ENCODE assay signal across 17 cellular contexts in the genomic region with DNA sequence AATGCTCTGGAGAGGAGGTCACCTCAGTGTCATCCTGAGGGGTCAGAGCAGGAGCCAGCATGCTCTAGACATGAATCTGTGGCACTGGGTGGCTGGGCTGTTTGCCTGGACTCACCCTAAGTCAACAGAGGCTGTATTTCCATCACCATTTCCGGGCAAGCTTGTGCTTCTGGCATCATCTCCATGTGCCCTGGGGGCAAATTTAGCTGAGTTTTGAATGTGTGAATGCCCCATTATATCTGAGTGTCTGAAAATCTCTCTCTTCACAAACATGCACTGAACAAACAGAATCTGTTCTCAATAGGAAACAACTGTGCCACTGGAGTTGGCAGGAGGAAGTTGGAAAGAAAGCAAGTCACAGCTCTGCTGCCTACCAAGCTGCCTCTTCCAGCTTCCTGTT.
DNase-seq lines count a peak whose midpoint lies in the region; FAIRE-seq and TF ChIP-seq lines count a peak whose summit lies in the region.
"Had no signal": no experiment of that assay in that cellular context is flagged by ENCODE, and none has a peak within 500 bp of the region (broad histone marks: within the 10 kb centered on the region; RNA-seq: fewer than 3 reads in every experiment).

No MANE protein-coding gene starts in this region.

- H3F3A ChIP-seq in GM23248 (ENCODE audit: insufficient read depth), result no peaks in the 10 kb centered on the region

- POLR2A ChIA-PET in RWPE1 (lab: Yijun Ruan, JAX; ENCODE audit: low non-redundant PET), result no interaction called here

- H2AFZ ChIP-seq in GM23248, result no peak overlapping the region

- FAIRE-seq in GM12891 (lab: Jason Lieb, UNC), result no peak

- CTCF ChIA-PET in RWPE1 (lab: Yijun Ruan, JAX), result interaction anchor here (0.6 kb wide), 1 partner anchor 26 kb away, joined by 5 read pairs; no protein-coding TSS in a partner anchor

- H3K27ac ChIP-seq in GM23248, result no peak overlapping the region
- H3K27ac ChIP-seq in RWPE1, result no peak overlapping the region
- H3K27ac ChIP-seq: thoracic aorta had no signal

- no peak overlapping the region for H3K9ac ChIP-seq in GM23248

- no peak overlapping the region for H3K4me2 ChIP-seq in GM23248 (ENCODE audit: unreplicated experiment)

- no peaks in the 10 kb centered on the region for H3K27me3 ChIP-seq in GM23248 (replicated peaks; ENCODE audit: insufficient read depth)

- DNase-seq in GM23248 (peak; percentile 1), RWPE1 (ENCODE audit: low spot score) (peak; percentile 6), epidermal melanocyte (ENCODE audit: insufficient read length, low spot score) (peak; percentile 25), mucosa of gallbladder (ENCODE audit: low spot score) (peak; percentile 47), posterior vena cava (ENCODE audit: low spot score) (no peak), GM12891 (ENCODE audit: insufficient read length, low spot score) (no peak), SHP77 (lab: John Stamatoyannopoulos, UW) (no peak)
- DNase-seq in stimulated activated CD4-positive, alpha-beta T cell treated with anti-CD3 and anti-CD28 coated beads, Interleukin-12 subunit alpha, Interleukin-12 subunit beta, amount 100 ng/mL, for 4 hours, result no peak
- DNase-seq: activated CD4-positive, alpha-beta T cell treated with anti-CD3 and anti-CD28 coated beads for 1 hour; activated naive CD4-positive, alpha-beta T cell treated with anti-CD3 and anti-CD28 coated beads, Interleukin-2, amount 10 ng/mL, durations not matched to agents 7 days and 5 days; effector memory CD4-positive, alpha-beta T cell; NCI-H187 treated with DMSO at 0.1 percent for 48 hours; stimulated activated CD4-positive, alpha-beta T cell treated with anti-CD3 and anti-CD28 coated beads, Interleukin-2, amount 100 ng/mL, for 48 hours; stimulated activated CD8-positive, alpha-beta memory T cell treated with anti-CD3 and anti-CD28 coated beads, Interleukin-4, amount 100 ng/mL, for 48 hours; T-helper 2 cell had no signal

- H4K20me1 ChIP-seq in GM23248 (ENCODE audit: insufficient read depth), result no peaks in the 10 kb centered on the region

- no peak for TF ChIP-seq CTCF in RWPE1 (conservative IDR thresholded peaks at IDR 0.05; ENCODE audit: low read depth)

- intact Hi-C loops in posterior vena cava (cut with DNase I), result no loop called here

- H3K36me3 ChIP-seq in GM23248 (ENCODE audit: low read depth), result no peaks in the 10 kb centered on the region
- H3K36me3 ChIP-seq: thoracic aorta had no signal

- in situ Hi-C loops in GM23248 (cut with MboI), result no loop called here

- H3K4me3 ChIP-seq in GM23248, result no peak overlapping the region
- H3K4me3 ChIP-seq: lung, thoracic aorta had no signal

- H3K9me3 ChIP-seq in GM23248 (ENCODE audit: low read depth), result no peaks in the 10 kb centered on the region
- H3K9me3 ChIP-seq: thoracic aorta had no signal

- 21 to 24% methylated on average over 1 of the region's 1 CpG for WGBS in GM23248 (ENCODE audit: low coverage in 1 of 2, low lambda C conversion rate in 2 of 2, missing lambda C conversion rate in 2 of 2), 2 experiments

- H3K4me1 ChIP-seq in GM23248 (ENCODE audit: insufficient read depth), result no peaks in the 10 kb centered on the region

- no peak for TF ChIP-seq POLR2A in GM12891 (IDR thresholded peaks at IDR 0.05; ENCODE audit: low read depth, low read length)

- 0 out of 2 replicates have a peak, but pooled peaks cover 5% of the 10 kb centered on the region for H3K9me2 ChIP-seq in GM23248 (ENCODE audit: insufficient read depth)

- no peaks in the 10 kb centered on the region for H3K79me2 ChIP-seq in GM23248 (ENCODE audit: insufficient read depth)

TF ChIP-seq in GM12891, 5 proteins besides CTCF, POLR2A, EP300 and RAD21:
- TF ChIP-seq PAX5 (IDR thresholded peaks at IDR 0.05; ENCODE audit: insufficient read depth, low read length, severe bottlenecking), result no peak
- no peak for TF ChIP-seq SPI1 (IDR thresholded peaks at IDR 0.05; ENCODE audit: low read depth, low read length)
- TF ChIP-seq POU2F2 (IDR thresholded peaks at IDR 0.05; ENCODE audit: low read depth, low read length), result no peak

Comparison
In these comparisons a context has a peak if more than half of its experiments do, and no peak if none do; other contexts are left out.
1. DNase-seq: peak in GM23248 (single experiment), RWPE1 (single experiment), epidermal melanocyte (single experiment) and mucosa of gallbladder (single experiment); none in stimulated activated CD4-positive, alpha-beta T cell treated with anti-CD3 and anti-CD28 coated beads, Interleukin-12 subunit alpha, Interleukin-12 subunit beta, amount 100 ng/mL, for 4 hours (single experiment), posterior vena cava (single experiment), GM12891 (single experiment) and SHP77 (0 of 2).